13 cellular contexts compared by ENCODE assay signal in genomic region chr14:60654303-60654925, GRCh38. TPM values are rescaled to one million over a fixed set of nuclear protein-coding genes. Genes with fewer than 3 reads are reported as not detected.
DNase-seq lines count a peak whose midpoint lies in the region; ATAC-seq and TF ChIP-seq lines count a peak whose summit lies in the region.
"Had no signal": no experiment of that assay in that cellular context is flagged by ENCODE, and none has a peak within 500 bp of the region (broad histone marks: within the 10 kb centered on the region; RNA-seq: fewer than 3 reads in every experiment).

No MANE protein-coding gene starts in this region.

- no peaks in the 10 kb centered on the region for H3K36me3 Mint-ChIP-seq in brain
- peaks cover 10% of the 10 kb centered on the region for H3K36me3 Mint-ChIP-seq in activated CD8-positive, alpha-beta T cell treated with anti-CD3 and anti-CD28 coated beads, Interleukin-2, amount 10 ng/mL, durations not matched to agents 7 days and 5 days (ENCODE audit: low read depth)
- H3K36me3 Mint-ChIP-seq: activated naive CD8-positive, alpha-beta T cell had no signal

- ATAC-seq in GM21526 (IDR thresholded peaks at IDR 0.05; ENCODE audit: low FRiP score, unreplicated experiment) = no peak
- no peak for ATAC-seq in activated CD8-positive, alpha-beta T cell treated with anti-CD3 and anti-CD28 coated beads, Interleukin-2, amount 10 ng/mL, durations not matched to agents 7 days and 5 days

- peaks cover 24 to 25% of the 10 kb centered on the region in 2 donors for H3K4me1 ChIP-seq in neuronal stem cell (ENCODE audit: control insufficient read depth in 2 of 2, insufficient read depth in 1 of 2, low read depth in 1 of 2, low read length in 2 of 2)
- peaks cover 21% of the 10 kb centered on the region for H3K4me1 ChIP-seq in effector memory CD4-positive, alpha-beta T cell (ENCODE audit: control insufficient read depth, insufficient read depth, low read length, poor library complexity, severe bottlenecking)

- H3K27ac ChIP-seq in neuronal stem cell (replicated peaks; ENCODE audit: low read length) = no peak overlapping the region
- no peak overlapping the region for H3K27ac ChIP-seq in effector memory CD4-positive, alpha-beta T cell (ENCODE audit: insufficient read depth, low read length, poor library complexity, severe bottlenecking)
- H3K27ac ChIP-seq: RWPE1, skin epidermis had no signal

- H3K18ac ChIP-seq in neuronal stem cell (ENCODE audit: low read length) = no peak overlapping the region

- H3K4ac ChIP-seq in neuronal stem cell (ENCODE audit: low read length) = no peak overlapping the region

- H2BK120ac ChIP-seq in neuronal stem cell (ENCODE audit: low read depth, low read length) = no peak overlapping the region

- H2BK5ac ChIP-seq in neuronal stem cell (ENCODE audit: low read length) = no peak overlapping the region

- H2BK12ac ChIP-seq in neuronal stem cell (ENCODE audit: low read length) = no peak overlapping the region

- H2AK5ac ChIP-seq in neuronal stem cell (ENCODE audit: low read depth, low read length) = no peak overlapping the region

- H3K9me3 ChIP-seq in neuronal stem cell (replicated peaks in 1 of 2; ENCODE audit: control insufficient read depth in 2 of 2, insufficient read depth in 1 of 2, low read depth in 1 of 2, low read length in 2 of 2) = peaks cover 3 to 11% of the 10 kb centered on the region in 2 donors
- no peaks in the 10 kb centered on the region for H3K9me3 ChIP-seq in effector memory CD4-positive, alpha-beta T cell (ENCODE audit: control insufficient read depth, low read length)

- no peak overlapping the region for H3K4me3 ChIP-seq in neuronal stem cell (ENCODE audit: low read length in 2 of 2)
- H3K4me3 ChIP-seq in effector memory CD4-positive, alpha-beta T cell (ENCODE audit: insufficient read depth, low read depth, low read length, poor library complexity, severe bottlenecking) = no peak overlapping the region
- H3K4me3 ChIP-seq: skin epidermis had no signal

- no peak overlapping the region for H3K14ac ChIP-seq in neuronal stem cell (ENCODE audit: low read length)

- no peak overlapping the region for H2BK15ac ChIP-seq in neuronal stem cell (ENCODE audit: low read length)

- H3K4me2 ChIP-seq in neuronal stem cell (ENCODE audit: insufficient read depth, low read length, poor library complexity, severe bottlenecking) = no peak overlapping the region

- H3K27me3 Mint-ChIP-seq in brain = peaks cover 100% of the 10 kb centered on the region
- H3K27me3 Mint-ChIP-seq in activated CD8-positive, alpha-beta T cell treated with anti-CD3 and anti-CD28 coated beads, Interleukin-2, amount 10 ng/mL, durations not matched to agents 7 days and 5 days (ENCODE audit: low read depth) = peaks cover 95% of the 10 kb centered on the region

- peaks cover 76% of the 10 kb centered on the region for H3K4me1 Mint-ChIP-seq in brain
- H3K4me1 Mint-ChIP-seq in activated CD8-positive, alpha-beta T cell treated with anti-CD3 and anti-CD28 coated beads, Interleukin-2, amount 10 ng/mL, durations not matched to agents 7 days and 5 days (ENCODE audit: low read depth) = peaks cover 52% of the 10 kb centered on the region

- no peak overlapping the region for H3K23ac ChIP-seq in neuronal stem cell (ENCODE audit: low read depth, low read length, poor library complexity)

- peak overlapping the region in 2 of 5 experiments; percentile 15 to 90 for H3K27ac Mint-ChIP-seq in brain
- no peak overlapping the region for H3K27ac Mint-ChIP-seq in activated CD8-positive, alpha-beta T cell treated with anti-CD3 and anti-CD28 coated beads, Interleukin-2, amount 10 ng/mL, durations not matched to agents 7 days and 5 days
- H3K27ac Mint-ChIP-seq: activated naive CD8-positive, alpha-beta T cell had no signal

- H3K36me3 ChIP-seq in neuronal stem cell (replicated peaks in 1 of 2; ENCODE audit: control insufficient read depth in 2 of 2, insufficient read depth in 2 of 2, low read length in 2 of 2) = no peaks in the 10 kb centered on the region
- H3K36me3 ChIP-seq in effector memory CD4-positive, alpha-beta T cell (ENCODE audit: control insufficient read depth, insufficient read depth, low read length) = no peaks in the 10 kb centered on the region

- peaks cover 0 to 21% (median 5%) of the 10 kb centered on the region in 5 experiments for H3K9me3 Mint-ChIP-seq in brain
- no peaks in the 10 kb centered on the region for H3K9me3 Mint-ChIP-seq in activated CD8-positive, alpha-beta T cell treated with anti-CD3 and anti-CD28 coated beads, Interleukin-2, amount 10 ng/mL, durations not matched to agents 7 days and 5 days (ENCODE audit: insufficient read depth)

- no peak overlapping the region for H2AFZ ChIP-seq in neuronal stem cell (ENCODE audit: low read length)

- H3K9ac ChIP-seq in neuronal stem cell (ENCODE audit: low read depth, low read length, poor library complexity) = no peak overlapping the region

- peak; percentile 95 for DNase-seq in EH (ENCODE audit: low read depth)
- DNase-seq in HS-5 (ENCODE audit: low read depth) = peak; percentile 55
- DNase-seq in neuronal stem cell (ENCODE audit: low spot score) = peak; percentile 15
- no peak for DNase-seq in effector memory CD4-positive, alpha-beta T cell
- no peak for DNase-seq in activated CD8-positive, alpha-beta T cell treated with anti-CD3 and anti-CD28 coated beads, Interleukin-2, amount 10 ng/mL, durations not matched to agents 7 days and 5 days
- no peak for DNase-seq in stimulated activated CD4-positive, alpha-beta T cell treated with anti-CD3 and anti-CD28 coated beads, Interleukin-2, amount 100 ng/mL, for 24 hours
- DNase-seq: islet precursor cell had no signal

- H3K27me3 ChIP-seq in neuronal stem cell (ENCODE audit: control insufficient read depth in 3 of 3, insufficient read depth in 3 of 3, low read depth in 1 of 3, low read length in 3 of 3) = peaks cover 43 to 95% (median 93%) of the 10 kb centered on the region in 3 experiments
- H3K27me3 ChIP-seq in effector memory CD4-positive, alpha-beta T cell (replicated peaks; ENCODE audit: control insufficient read depth, insufficient read depth, low read length, poor library complexity, severe bottlenecking) = peaks cover 49% of the 10 kb centered on the region

- H4K8ac ChIP-seq in neuronal stem cell (ENCODE audit: low read depth, low read length) = no peak overlapping the region

- H3K4me3 Mint-ChIP-seq in brain = peak overlapping the region in 3 of 5 experiments; percentile 74 to 96 (median 85)
- no peak overlapping the region for H3K4me3 Mint-ChIP-seq in activated CD8-positive, alpha-beta T cell treated with anti-CD3 and anti-CD28 coated beads, Interleukin-2, amount 10 ng/mL, durations not matched to agents 7 days and 5 days

- CTCF ChIA-PET in activated CD8-positive, alpha-beta T cell treated with anti-CD3 and anti-CD28 coated beads, Interleukin-2, amount 10 ng/mL, durations not matched to agents 7 days and 5 days (lab: Charles Lee) = interaction anchor here (1.1 to 1.5 kb wide), 2 partner anchors 13 to 367 kb away, joined by 3 read pairs; no protein-coding TSS in a partner anchor

- POLR2A ChIA-PET in activated CD8-positive, alpha-beta T cell treated with anti-CD3 and anti-CD28 coated beads, Interleukin-2, amount 10 ng/mL, durations not matched to agents 7 days and 5 days (lab: Charles Lee) = no interaction called here

- no peaks in the 10 kb centered on the region for H3K79me1 ChIP-seq in neuronal stem cell (ENCODE audit: low read depth, low read length)

- no peak overlapping the region for H4K91ac ChIP-seq in neuronal stem cell (ENCODE audit: low read depth, low read length, poor library complexity)

- TF ChIP-seq CTCF in brain (conservative IDR thresholded peaks at IDR 0.05) = no peak

- no CpG with 5 or more reads among the region's 4 CpGs for WGBS in neuronal stem cell (ENCODE audit: extremely low coverage in 2 of 2, insufficient read length in 2 of 2, insufficient replicate concordance in 1 of 2), 2 donors

RNA-seq across cellular contexts. Expression of gene SIX1, which starts 5.1 kb away (rescaled TPM):
- 68.4 TPM for polyA plus RNA-seq in brain (ENCODE audit: insufficient read depth, low read depth, low replicate concordance)
- polyA plus RNA-seq in neuronal stem cell (2013, experiment 1 of 2) = 0.13 TPM
- 0.11 TPM for polyA plus RNA-seq in neuronal stem cell (2013, experiment 2 of 2)
- total RNA-seq in activated CD8-positive, alpha-beta T cell treated with anti-CD3 and anti-CD28 coated beads, Interleukin-2, amount 10 ng/mL, durations not matched to agents 7 days and 5 days = not detected
- total RNA-seq: activated CD8-positive, alpha-beta memory T cell treated with anti-CD3 and anti-CD28 coated beads for 36 hours had no signal

Comparison
In these comparisons a context has a peak if more than half of its experiments do, and no peak if none do; other contexts are left out.
1. DNase-seq: peak in EH (single experiment), HS-5 (single experiment) and neuronal stem cell (single experiment); none in effector memory CD4-positive, alpha-beta T cell (0 of 3), activated CD8-positive, alpha-beta T cell treated with anti-CD3 and anti-CD28 coated beads, Interleukin-2, amount 10 ng/mL, durations not matched to agents 7 days and 5 days (single experiment) and stimulated activated CD4-positive, alpha-beta T cell treated with anti-CD3 and anti-CD28 coated beads, Interleukin-2, amount 100 ng/mL, for 24 hours (0 of 2).